8 cellular contexts compared by ENCODE assay signal in genomic region chr11:83292709-83293435, GRCh38. TPM values are rescaled to one million over a fixed set of nuclear protein-coding genes. Genes with fewer than 3 reads are reported as not detected.
DNase-seq lines count a peak whose midpoint lies in the region; ATAC-seq and TF ChIP-seq lines count a peak whose summit lies in the region.

No MANE protein-coding gene starts in this region.

- no peaks in the 10 kb centered on the region for H3K27me3 ChIP-seq in OCI-LY3 (ENCODE audit: low read depth, low read length)
- no peaks in the 10 kb centered on the region for H3K27me3 ChIP-seq in skeletal muscle tissue (ENCODE audit: control insufficient read depth in 3 of 3, insufficient read depth in 3 of 3, low read length in 3 of 3)

- TF ChIP-seq CTCF in OCI-LY3 (IDR thresholded peaks at IDR 0.05; ENCODE audit: low read depth, low read length) (peak; percentile 91), astrocyte of the cerebellum (IDR thresholded peaks at IDR 0.05; ENCODE audit: low read depth, low read length, missing control alignments) (peak; percentile 84)

- ATAC-seq in GM19455 (IDR thresholded peaks at IDR 0.05; ENCODE audit: unreplicated experiment) (peak; percentile 66), HG03575 (IDR thresholded peaks at IDR 0.05; ENCODE audit: extremely low read depth, insufficient number of reproducible peaks, low FRiP score, unreplicated experiment) (peak; percentile 39)

- peak overlapping the region; percentile 22; the same call in 1 of the 2 replicates for H3K4me3 ChIP-seq in OCI-LY3 (ENCODE audit: low read length)
- no peak overlapping the region for H3K4me3 ChIP-seq in astrocyte of the cerebellum (ENCODE audit: low read depth, low read length)
- peak overlapping the region; percentile 16 to 59 (median 52) for H3K4me3 ChIP-seq in skeletal muscle tissue (ENCODE audit: low read length in 3 of 3)

- H4K20me1 ChIP-seq in OCI-LY3 (ENCODE audit: insufficient read depth, low read length) = no peaks in the 10 kb centered on the region

- H3K4me1 ChIP-seq in OCI-LY3 (ENCODE audit: low read length) (peaks cover 5% of the 10 kb centered on the region; the same call in 1 of the 2 replicates), skeletal muscle tissue (ENCODE audit: control insufficient read depth in 3 of 3, insufficient read depth in 3 of 3, low read length in 3 of 3) (peaks cover 0 to 4% (median 3%) of the 10 kb centered on the region in 3 donors)

- H3K9me3 ChIP-seq in OCI-LY3 (ENCODE audit: insufficient read depth, low read length) (no peaks in the 10 kb centered on the region), skeletal muscle tissue (ENCODE audit: control insufficient read depth in 3 of 3, low read length in 3 of 3) (no peaks in the 10 kb centered on the region)

- H3K4me2 ChIP-seq in OCI-LY3 (ENCODE audit: low read length) = peak overlapping the region; percentile 54

- H3K36me3 ChIP-seq in OCI-LY3 (replicated peaks; ENCODE audit: low read depth, low read length) (no peaks in the 10 kb centered on the region), skeletal muscle tissue (ENCODE audit: control insufficient read depth in 3 of 3, insufficient read depth in 3 of 3, low read length in 3 of 3) (no peaks in the 10 kb centered on the region)

- H3K27ac ChIP-seq in OCI-LY3 (ENCODE audit: low read length) (no peak overlapping the region), skeletal muscle tissue (ENCODE audit: low read depth, low read length) (no peak overlapping the region)

- no peaks in the 10 kb centered on the region for H3K79me2 ChIP-seq in OCI-LY3 (ENCODE audit: low read length)

- H3K9ac ChIP-seq in OCI-LY3 (ENCODE audit: low read length) = no peak overlapping the region
- no peak overlapping the region for H3K9ac ChIP-seq in skeletal muscle tissue (ENCODE audit: low read depth in 1 of 3, low read length in 3 of 3)

- DNase-seq in ELF-1 (ENCODE audit: low read depth, low spot score) (peak; percentile 44), astrocyte of the cerebellum (ENCODE audit: low read depth) (peak; percentile 49), iPS DF 4.7 (ENCODE audit: extremely low read depth, low spot score) (peak; percentile 46)
- no peak for DNase-seq in activated effector memory CD4-positive, alpha-beta T cell treated with anti-CD3 and anti-CD28 coated beads, Interleukin-2, amount 50 U/mL, for 16 hours

- H2AFZ ChIP-seq in OCI-LY3 (ENCODE audit: low read depth, low read length) = 0 out of 2 replicates have a peak overlapping the region, but pooled peaks have one; percentile 64

- in situ Hi-C loops in astrocyte of the cerebellum (cut with HindIII; ENCODE audit: low sequenced_read_pairs) = no loop called here

RNA-seq across cellular contexts. Expression of gene CCDC90B, which starts 6.7 kb away (rescaled TPM):
- 58.5 TPM for total RNA-seq in skeletal muscle tissue
